ENCODE assay signal across 21 cellular contexts in the genomic region with DNA sequence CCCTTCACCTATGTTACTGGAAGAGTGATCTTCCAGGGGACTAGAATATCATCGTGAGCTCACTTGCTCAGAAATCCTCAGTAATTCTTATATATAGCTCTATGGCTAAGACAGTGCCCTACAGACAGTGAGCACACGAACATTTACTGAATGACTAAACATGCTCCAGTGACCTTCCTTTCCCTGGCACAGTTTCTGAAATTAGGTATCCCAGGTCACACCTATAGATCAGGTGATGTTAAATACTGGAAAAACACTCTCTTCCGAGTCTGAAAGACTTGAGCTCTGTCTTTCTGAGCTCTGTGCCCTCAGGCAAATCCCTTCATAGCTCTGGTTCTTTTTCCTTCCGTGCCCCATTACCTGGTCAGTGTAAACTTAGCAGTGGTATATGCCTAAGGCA.
"Had no signal": no experiment of that assay in that cellular context is flagged by ENCODE, and none has a peak within 500 bp of the region (broad histone marks: within the 10 kb centered on the region; RNA-seq: fewer than 3 reads in every experiment).

No MANE protein-coding gene starts in this region.

- H3K27me3 Mint-ChIP-seq: stimulated activated memory B cell treated with anti-CD40 and anti-IgM and Interleukin-4, amounts not matched to agents 10 μg/mL and 1 μg/mL and 100 μg/mL, for 72 hours had no signal

- H2AFZ ChIP-seq: neural progenitor cell, parathyroid adenoma had no signal

- H3K4me1 Mint-ChIP-seq: naive thymus-derived CD8-positive, alpha-beta T cell; stimulated activated memory B cell treated with anti-CD40 and anti-IgM and Interleukin-4, amounts not matched to agents 10 μg/mL and 1 μg/mL and 100 μg/mL, for 72 hours; stimulated activated naive CD8-positive, alpha-beta T cell treated with anti-CD3 and anti-CD28 coated beads, Interleukin-15, amount 100 ng/mL, for 72 hours had no signal

- H3K4me3 Mint-ChIP-seq: naive thymus-derived CD8-positive, alpha-beta T cell; neural progenitor cell; stimulated activated memory B cell treated with anti-CD40 and anti-IgM and Interleukin-4, amounts not matched to agents 10 μg/mL and 1 μg/mL and 100 μg/mL, for 72 hours; stimulated activated naive CD8-positive, alpha-beta T cell treated with anti-CD3 and anti-CD28 coated beads, Interleukin-15, amount 100 ng/mL, for 72 hours had no signal

- H3K4me3 ChIP-seq: colonic mucosa, heart left ventricle, lung, neural progenitor cell, spleen, testis, tibial nerve had no signal

- H3K27me3 ChIP-seq: colonic mucosa, heart left ventricle, neural progenitor cell, spleen, testis, tibial nerve had no signal

- DNase-seq: cerebellar nuclear complex; colonic mucosa; dermis blood vessel endothelial cell; heart left ventricle; hippocampal formation; left colon; left ventricle myocardium superior; naive thymus-derived CD8-positive, alpha-beta T cell; nucleus accumbens; spleen; stimulated activated CD4-positive, alpha-beta T cell treated with anti-CD3 and anti-CD28 coated beads, Interleukin-15, amount 100 ng/mL, for 24 hours; stimulated activated CD4-positive, alpha-beta T cell treated with anti-CD3 and anti-CD28 coated beads, Interleukin-1b, Interleukin-23, amount 100 ng/mL, for 48 hours; stimulated activated CD4-positive, alpha-beta T cell treated with anti-CD3 and anti-CD28 coated beads, Interleukin-4, amount 100 ng/mL, for 24 hours; stimulated activated naive CD8-positive, alpha-beta T cell treated with anti-CD3 and anti-CD28 coated beads, Interleukin-15, amount 100 ng/mL, for 72 hours; testis had no signal

- H3K79me2 ChIP-seq: parathyroid adenoma had no signal

- H3K9me3 ChIP-seq: colonic mucosa, heart left ventricle, spleen, testis, tibial nerve had no signal

- H3K4me1 ChIP-seq: colonic mucosa, heart left ventricle, parathyroid adenoma, spleen, testis, tibial nerve had no signal

- H3K27ac ChIP-seq: colonic mucosa, heart left ventricle, neural progenitor cell, parathyroid adenoma, spleen, testis, tibial nerve had no signal

- H3K36me3 ChIP-seq: colonic mucosa, heart left ventricle, neural progenitor cell, spleen, tibial nerve had no signal

- H3K27ac Mint-ChIP-seq: neural progenitor cell; stimulated activated memory B cell treated with anti-CD40 and anti-IgM and Interleukin-4, amounts not matched to agents 10 μg/mL and 1 μg/mL and 100 μg/mL, for 72 hours; stimulated activated naive CD8-positive, alpha-beta T cell treated with anti-CD3 and anti-CD28 coated beads, Interleukin-15, amount 100 ng/mL, for 72 hours had no signal

- H3K36me3 Mint-ChIP-seq: naive thymus-derived CD8-positive, alpha-beta T cell; neural progenitor cell; stimulated activated memory B cell treated with anti-CD40 and anti-IgM and Interleukin-4, amounts not matched to agents 10 μg/mL and 1 μg/mL and 100 μg/mL, for 72 hours had no signal

- H3K9me3 Mint-ChIP-seq: naive thymus-derived CD8-positive, alpha-beta T cell; neural progenitor cell; stimulated activated memory B cell treated with anti-CD40 and anti-IgM and Interleukin-4, amounts not matched to agents 10 μg/mL and 1 μg/mL and 100 μg/mL, for 72 hours; stimulated activated naive CD8-positive, alpha-beta T cell treated with anti-CD3 and anti-CD28 coated beads, Interleukin-15, amount 100 ng/mL, for 72 hours had no signal

- H3K4me2 ChIP-seq: neural progenitor cell had no signal

- ATAC-seq: heart left ventricle; left colon; left ventricle myocardium superior; naive thymus-derived CD8-positive, alpha-beta T cell; sciatic nerve; stimulated activated memory B cell treated with anti-CD40 and anti-IgM and Interleukin-4, amounts not matched to agents 10 μg/mL and 1 μg/mL and 100 μg/mL, for 72 hours; stimulated activated naive CD8-positive, alpha-beta T cell treated with anti-CD3 and anti-CD28 coated beads, Interleukin-15, amount 100 ng/mL, for 72 hours had no signal
